Comparison of ENCODE assay signal across 12 cellular contexts in genomic region chr15:34154725-34155204, GRCh38.
DNase-seq lines count a peak whose midpoint lies in the region; FAIRE-seq and TF ChIP-seq lines count a peak whose summit lies in the region.
"Had no signal": no experiment of that assay in that cellular context is flagged by ENCODE, and none has a peak within 500 bp of the region (broad histone marks: within the 10 kb centered on the region; RNA-seq: fewer than 3 reads in every experiment).

No MANE protein-coding gene starts in this region.

- TF ChIP-seq CTCF in fibroblast of mammary gland (conservative IDR thresholded peaks at IDR 0.05; ENCODE audit: control insufficient read depth, insufficient read depth, low read depth, low read length), result no peak

- peak; percentile 20 for FAIRE-seq in H54 (lab: Jason Lieb, UNC)

- peak; percentile 4 for DNase-seq in AG08396 (ENCODE audit: low spot score)
- DNase-seq in H54 (ENCODE audit: insufficient read length, low spot score), result no peak
- DNase-seq in SKM-1 treated with dmso at 0.1 percent for 144 hours (lab: John Stamatoyannopoulos, UW; ENCODE audit: unreplicated experiment), result peak; percentile 71
- DNase-seq in fibroblast of mammary gland (ENCODE audit: low read depth), result peak; percentile 67
- DNase-seq in NCI-H1694 (lab: John Stamatoyannopoulos, UW), result no peak
- DNase-seq in NCI-H2196 treated with DMSO at 0.1 percent for 48 hours (lab: John Stamatoyannopoulos, UW; ENCODE audit: unreplicated experiment), result no peak
- no peak for DNase-seq in hepatic stellate cell (ENCODE audit: low spot score)
- DNase-seq in activated CD8-positive, alpha-beta memory T cell treated with anti-CD3 and anti-CD28 coated beads, Interleukin-2, amount 50 U/mL, for 48 hours, result no peak
- DNase-seq: central memory CD4-positive, alpha-beta T cell; DND-41; hypothalamus; NCI-H524 treated with DMSO at 0.1 percent for 48 hours had no signal

- no peak for TF ChIP-seq POLR2A in H54 (IDR thresholded peaks at IDR 0.05; ENCODE audit: low read depth, low read length)

- no peak overlapping the region for H3K4me3 ChIP-seq in fibroblast of mammary gland (ENCODE audit: control insufficient read depth, low read depth, low read length)

Comparison
In these comparisons a context has a peak if more than half of its experiments do, and no peak if none do; other contexts are left out.
1. DNase-seq: peak in AG08396 (single experiment), SKM-1 treated with dmso at 0.1 percent for 144 hours (single experiment) and fibroblast of mammary gland (single experiment); none in H54 (single experiment), NCI-H1694 (single experiment), NCI-H2196 treated with DMSO at 0.1 percent for 48 hours (single experiment), hepatic stellate cell (single experiment) and activated CD8-positive, alpha-beta memory T cell treated with anti-CD3 and anti-CD28 coated beads, Interleukin-2, amount 50 U/mL, for 48 hours (single experiment).